Comparison of ENCODE assay signal across 9 cellular contexts in the genomic region with DNA sequence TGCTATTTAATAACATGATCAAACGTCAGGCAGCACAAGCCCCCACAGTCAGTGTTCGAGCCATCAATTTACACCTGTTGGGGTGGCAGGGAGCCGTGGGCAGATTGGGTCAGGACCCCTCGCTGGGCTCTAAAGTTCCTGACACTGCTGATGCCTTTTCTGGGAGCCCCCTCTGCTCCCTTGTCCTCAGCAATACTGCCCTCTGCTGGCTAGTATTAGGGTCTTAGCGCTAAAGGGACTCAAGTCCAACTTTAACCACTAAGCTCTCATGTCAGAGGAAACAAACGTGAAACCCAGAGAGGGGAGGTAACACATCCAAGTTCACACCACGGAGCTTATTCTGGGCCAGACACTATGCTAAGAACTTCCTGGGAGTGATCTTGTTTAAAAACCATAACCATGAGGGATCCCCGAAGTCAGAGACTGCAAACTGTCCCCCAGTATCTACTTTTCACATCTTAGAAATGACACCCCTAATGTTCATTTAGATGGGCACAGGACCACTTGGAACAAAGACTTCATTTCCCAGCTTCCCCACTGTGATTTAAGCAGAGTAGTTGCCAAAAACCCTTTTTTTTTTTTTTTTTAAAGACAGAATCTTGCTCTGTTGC. TPM values are rescaled to one million over a fixed set of nuclear protein-coding genes. Genes with fewer than 3 reads are reported as not detected.
A peak's percentile ranks its signal among the peaks of the same experiment; 100 is the strongest.
DNase-seq lines count a peak whose midpoint lies in the region; ATAC-seq, FAIRE-seq and TF ChIP-seq lines count a peak whose summit lies in the region.
"Had no signal": no experiment of that assay in that cellular context is flagged by ENCODE, and none has a peak within 500 bp of the region (broad histone marks: within the 10 kb centered on the region; RNA-seq: fewer than 3 reads in every experiment).

No MANE protein-coding gene starts in this region.

- no peak overlapping the region for H3K4me2 ChIP-seq in astrocyte (ENCODE audit: low read length)

- H3K9ac ChIP-seq in astrocyte (ENCODE audit: low read length) = no peak overlapping the region

- H3K79me2 ChIP-seq in astrocyte (ENCODE audit: insufficient read depth, low read length) = no peaks in the 10 kb centered on the region

- H3K27ac ChIP-seq in astrocyte (ENCODE audit: low read depth, low read length) = no peak overlapping the region

- peak; percentile 65 for TF ChIP-seq CTCF in GM20000 (IDR thresholded peaks at IDR 0.05; ENCODE audit: extremely low read depth, missing control alignments)
- TF ChIP-seq CTCF in astrocyte (IDR thresholded peaks at IDR 0.05; ENCODE audit: insufficient read depth, low read depth, low read length) = peak; percentile 75

- no peaks in the 10 kb centered on the region for H3K4me1 ChIP-seq in astrocyte (ENCODE audit: insufficient read depth, low read length)

- H3K36me3 Mint-ChIP-seq in astrocyte (ENCODE audit: low read depth, unreplicated experiment) = peaks cover 20% of the 10 kb centered on the region

- H3K4me3 ChIP-seq in astrocyte (ENCODE audit: insufficient read depth, low read depth, low read length) = no peak overlapping the region

- peaks cover 3% of the 10 kb centered on the region for H4K20me1 ChIP-seq in astrocyte (ENCODE audit: insufficient read depth, low read length)

- H3K4me1 Mint-ChIP-seq in astrocyte (ENCODE audit: low read depth, unreplicated experiment) = peaks cover 10% of the 10 kb centered on the region
- H3K4me1 Mint-ChIP-seq: T-cell had no signal

- no peak overlapping the region for H3K27ac Mint-ChIP-seq in astrocyte (ENCODE audit: unreplicated experiment)
- H3K27ac Mint-ChIP-seq: T-cell had no signal

- no peak for ATAC-seq in GM18520 (IDR thresholded peaks at IDR 0.05; ENCODE audit: unreplicated experiment)

- H3K36me3 ChIP-seq in astrocyte (ENCODE audit: insufficient read depth, low read length) = peaks cover 3% of the 10 kb centered on the region

- DNase-seq in COLO829 (ENCODE audit: low spot score) (peak; percentile 71), GM20000 (ENCODE audit: low spot score) (peak; percentile 75), NCI-H526 (lab: John Stamatoyannopoulos, UW) (peak; percentile 12 to 67), astrocyte (ENCODE audit: low read depth) (peak; percentile 42), iPS DF 4.7 (ENCODE audit: extremely low read depth, low spot score) (peak; percentile 62), NCI-H187 treated with DMSO at 0.1 percent for 48 hours (lab: John Stamatoyannopoulos, UW) (no peak)
- peak; percentile 19 for DNase-seq in stimulated activated CD8-positive, alpha-beta memory T cell treated with anti-CD3 and anti-CD28 coated beads, Interleukin-12 subunit alpha, Interleukin-12 subunit beta, amount 100 ng/mL, for 1 hour (ENCODE audit: low read depth)

- H2AFZ ChIP-seq in astrocyte (ENCODE audit: low read depth, low read length) = no peak overlapping the region

- no peaks in the 10 kb centered on the region for H3K27me3 ChIP-seq in astrocyte (ENCODE audit: insufficient read depth, low read length)

- FAIRE-seq in astrocyte (lab: Jason Lieb, UNC) = peak; percentile 64

- H3K9me3 Mint-ChIP-seq in astrocyte (ENCODE audit: unreplicated experiment) = no peaks in the 10 kb centered on the region
- H3K9me3 Mint-ChIP-seq: T-cell had no signal

- H3K9me3 ChIP-seq in astrocyte (ENCODE audit: insufficient read depth, low read depth, low read length) = no peaks in the 10 kb centered on the region

- no peak overlapping the region for H3K4me3 Mint-ChIP-seq in astrocyte (ENCODE audit: unreplicated experiment)
- H3K4me3 Mint-ChIP-seq: T-cell had no signal

- H3K27me3 Mint-ChIP-seq in astrocyte (ENCODE audit: low read depth, unreplicated experiment) = peaks cover 3% of the 10 kb centered on the region
- H3K27me3 Mint-ChIP-seq: T-cell had no signal

RNA-seq across cellular contexts. Expression of gene ANKS6, which starts 20.4 kb away (rescaled TPM):
- 15.6 and 16.7 TPM in 2 replicates for total RNA-seq in astrocyte

RNA-seq across cellular contexts. Expression of gene GALNT12, which starts 31.5 kb away (rescaled TPM):
- total RNA-seq in astrocyte = 1.7 TPM in 2 replicates
